Comparison of ENCODE assay signal across 11 cellular contexts in the genomic region with DNA sequence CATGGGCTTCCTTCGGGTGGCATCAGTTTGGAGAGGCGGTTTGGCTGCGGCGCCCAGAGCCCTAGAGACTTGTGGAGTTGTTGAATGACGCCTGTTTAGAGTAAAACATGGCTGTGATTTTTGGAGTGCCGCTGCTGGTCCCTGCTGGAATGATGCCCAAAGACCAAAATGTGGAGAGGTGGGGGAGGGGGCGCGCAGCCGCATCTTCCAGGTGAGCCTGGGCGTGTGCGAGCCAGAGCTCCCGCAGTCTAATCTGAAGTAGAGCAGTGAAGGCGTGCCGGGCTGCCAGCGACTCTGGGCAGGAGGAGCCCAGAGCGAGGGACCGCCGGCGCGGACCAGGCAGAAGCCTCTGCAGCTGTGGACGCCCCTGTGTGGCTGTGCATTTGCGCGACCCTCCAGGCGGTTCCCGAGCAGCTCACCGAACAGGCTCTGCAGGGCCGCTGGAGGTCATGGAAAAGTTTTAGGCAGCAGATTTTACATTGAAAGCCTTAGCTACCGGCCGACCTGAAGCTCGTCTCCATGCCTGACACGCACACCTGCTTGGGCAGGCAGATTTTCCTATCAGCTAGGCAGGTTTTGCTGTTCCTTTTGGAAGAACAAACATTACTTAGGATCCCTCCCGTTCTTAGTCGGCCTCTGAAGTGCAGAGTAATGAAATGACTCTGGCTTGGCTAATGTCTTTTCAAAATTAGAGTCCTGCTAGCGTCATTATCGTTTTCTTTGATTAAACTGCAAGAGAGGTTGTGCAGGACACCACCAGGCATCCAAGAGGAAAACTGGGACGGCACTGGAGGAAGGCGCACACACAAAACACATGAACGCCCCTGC.
DNase-seq lines count a peak whose midpoint lies in the region; ATAC-seq and TF ChIP-seq lines count a peak whose summit lies in the region.
"Had no signal": no experiment of that assay in that cellular context is flagged by ENCODE, and none has a peak within 500 bp of the region (broad histone marks: within the 10 kb centered on the region; RNA-seq: fewer than 3 reads in every experiment).

No MANE protein-coding gene starts in this region.

- peak overlapping the region; percentile 52 for H3K4me3 ChIP-seq in fibroblast of pulmonary artery (replicated peaks; ENCODE audit: low read depth, low read length)

- DNase-seq in AG20443 (ENCODE audit: low spot score) = peak; percentile 20
- DNase-seq in NCI-H2227 (lab: John Stamatoyannopoulos, UW; ENCODE audit: unreplicated experiment) = peak; percentile 34
- no peak for DNase-seq in fibroblast of pulmonary artery (ENCODE audit: low read depth)
- DNase-seq in nephron progenitor cell = peak; percentile 48
- no peak for DNase-seq in GM19238 (ENCODE audit: insufficient read length, low spot score)
- DNase-seq in DMS153 (lab: John Stamatoyannopoulos, UW) = no peak
- DNase-seq: activated CD4-positive, alpha-beta T cell treated with anti-CD3 and anti-CD28 coated beads, Interleukin-2, amount 50 U/mL, for 1 hour had no signal

- H3K27ac Mint-ChIP-seq in nephron progenitor cell = no peak overlapping the region
- H3K27ac Mint-ChIP-seq: stimulated activated naive CD8-positive, alpha-beta T cell treated with anti-CD3 and anti-CD28 coated beads, Interleukin-15, Interleukin-2, amounts not matched to agents 100 ng/mL and 50 ng/mL, for 24 hours had no signal

- peak overlapping the region; percentile 78 for H3K4me3 Mint-ChIP-seq in nephron progenitor cell
- H3K4me3 Mint-ChIP-seq: central memory CD8-positive, alpha-beta T cell; stimulated activated naive CD8-positive, alpha-beta T cell treated with anti-CD3 and anti-CD28 coated beads, Interleukin-15, Interleukin-2, amounts not matched to agents 100 ng/mL and 50 ng/mL, for 24 hours had no signal

- H3K27me3 Mint-ChIP-seq in nephron progenitor cell (ENCODE audit: low read depth, poor library complexity) = peaks cover 87% of the 10 kb centered on the region

- H3K4me1 Mint-ChIP-seq in nephron progenitor cell = peaks cover 31% of the 10 kb centered on the region

- ATAC-seq in GM18858 (IDR thresholded peaks at IDR 0.05; ENCODE audit: unreplicated experiment) = no peak
- ATAC-seq in GM19351 (IDR thresholded peaks at IDR 0.05; ENCODE audit: unreplicated experiment) = no peak

- no peaks in the 10 kb centered on the region for H3K36me3 Mint-ChIP-seq in nephron progenitor cell (ENCODE audit: low read depth)

- no peaks in the 10 kb centered on the region for H3K9me3 Mint-ChIP-seq in nephron progenitor cell
- H3K9me3 Mint-ChIP-seq: central memory CD8-positive, alpha-beta T cell; stimulated activated naive CD8-positive, alpha-beta T cell treated with anti-CD3 and anti-CD28 coated beads, Interleukin-15, Interleukin-2, amounts not matched to agents 100 ng/mL and 50 ng/mL, for 24 hours had no signal

- TF ChIP-seq CTCF in fibroblast of pulmonary artery (IDR thresholded peaks at IDR 0.05; ENCODE audit: low read length, missing control alignments) (no peak), nephron progenitor cell (IDR thresholded peaks at IDR 0.05) (no peak)

Comparison
In these comparisons a context has a peak if more than half of its experiments do, and no peak if none do; other contexts are left out.
1. DNase-seq: peak in AG20443 (single experiment), NCI-H2227 (single experiment) and nephron progenitor cell (single experiment); none in fibroblast of pulmonary artery (single experiment), GM19238 (single experiment) and DMS153 (single experiment).